1 cellular context compared by ENCODE assay signal in the genomic region with DNA sequence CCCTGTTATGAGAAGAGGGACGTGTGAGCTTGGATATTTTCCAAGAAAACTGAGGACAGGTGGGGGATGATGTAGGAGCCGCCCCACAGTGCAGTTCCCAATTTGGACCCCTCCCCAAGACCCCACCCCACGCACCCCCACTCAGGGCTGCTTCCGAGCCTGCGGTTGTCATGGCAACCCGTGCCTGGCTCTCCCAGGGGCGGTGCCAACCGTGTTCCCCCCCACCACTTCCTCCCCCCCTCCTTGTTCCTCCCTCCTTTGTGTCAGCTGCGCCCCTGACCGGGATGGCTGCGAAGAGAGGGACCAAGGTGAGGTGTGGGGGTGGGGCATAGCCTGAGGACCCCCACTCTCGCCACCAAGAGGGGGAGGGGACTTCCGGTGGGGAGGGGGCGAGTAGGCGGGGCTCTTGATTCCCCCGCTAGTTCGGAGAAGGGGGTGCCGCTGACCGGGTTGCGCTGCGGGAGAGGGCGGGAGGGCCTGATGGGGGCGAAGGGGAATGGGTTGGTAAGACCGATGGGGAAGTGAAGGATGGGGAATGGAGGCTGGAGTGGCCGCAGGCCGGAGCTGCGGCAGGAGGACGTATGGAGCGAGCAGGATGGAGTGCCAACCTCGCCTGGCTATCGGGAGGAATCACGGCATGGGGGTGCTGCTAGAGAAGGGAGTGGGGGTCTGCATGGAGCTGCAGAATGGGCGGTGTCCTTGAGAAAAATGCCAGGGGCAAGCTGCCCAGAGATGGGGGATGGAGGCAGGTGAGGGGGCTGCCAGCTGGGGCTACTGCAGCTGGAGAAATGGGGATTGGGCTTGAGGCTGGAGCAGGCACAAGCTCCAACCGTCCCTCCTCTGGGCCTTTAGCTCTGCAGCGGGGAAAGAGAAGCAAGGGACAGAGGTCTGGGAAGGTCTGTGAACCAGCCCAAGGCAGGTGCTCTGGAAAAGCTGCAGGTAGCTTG.
TF ChIP-seq lines count a peak whose summit lies in the region.

No MANE protein-coding gene starts in this region.

TF ChIP-seq in GM23338, 12 proteins besides CTCF, POLR2A, EP300 and RAD21 (continued from another document):
- TF ChIP-seq, protein P1, sequence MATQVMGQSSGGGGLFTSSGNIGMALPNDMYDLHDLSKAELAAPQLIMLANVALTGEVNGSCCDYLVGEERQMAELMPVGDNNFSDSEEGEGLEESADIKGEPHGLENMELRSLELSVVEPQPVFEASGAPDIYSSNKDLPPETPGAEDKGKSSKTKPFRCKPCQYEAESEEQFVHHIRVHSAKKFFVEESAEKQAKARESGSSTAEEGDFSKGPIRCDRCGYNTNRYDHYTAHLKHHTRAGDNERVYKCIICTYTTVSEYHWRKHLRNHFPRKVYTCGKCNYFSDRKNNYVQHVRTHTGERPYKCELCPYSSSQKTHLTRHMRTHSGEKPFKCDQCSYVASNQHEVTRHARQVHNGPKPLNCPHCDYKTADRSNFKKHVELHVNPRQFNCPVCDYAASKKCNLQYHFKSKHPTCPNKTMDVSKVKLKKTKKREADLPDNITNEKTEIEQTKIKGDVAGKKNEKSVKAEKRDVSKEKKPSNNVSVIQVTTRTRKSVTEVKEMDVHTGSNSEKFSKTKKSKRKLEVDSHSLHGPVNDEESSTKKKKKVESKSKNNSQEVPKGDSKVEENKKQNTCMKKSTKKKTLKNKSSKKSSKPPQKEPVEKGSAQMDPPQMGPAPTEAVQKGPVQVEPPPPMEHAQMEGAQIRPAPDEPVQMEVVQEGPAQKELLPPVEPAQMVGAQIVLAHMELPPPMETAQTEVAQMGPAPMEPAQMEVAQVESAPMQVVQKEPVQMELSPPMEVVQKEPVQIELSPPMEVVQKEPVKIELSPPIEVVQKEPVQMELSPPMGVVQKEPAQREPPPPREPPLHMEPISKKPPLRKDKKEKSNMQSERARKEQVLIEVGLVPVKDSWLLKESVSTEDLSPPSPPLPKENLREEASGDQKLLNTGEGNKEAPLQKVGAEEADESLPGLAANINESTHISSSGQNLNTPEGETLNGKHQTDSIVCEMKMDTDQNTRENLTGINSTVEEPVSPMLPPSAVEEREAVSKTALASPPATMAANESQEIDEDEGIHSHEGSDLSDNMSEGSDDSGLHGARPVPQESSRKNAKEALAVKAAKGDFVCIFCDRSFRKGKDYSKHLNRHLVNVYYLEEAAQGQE (IDR thresholded peaks at IDR 0.05; ENCODE audit: unreplicated experiment), result no peak
